Comparison of ENCODE assay signal across 29 cellular contexts in genomic region chr5:107849118-107849517, GRCh38.
"Had no signal": no experiment of that assay in that cellular context is flagged by ENCODE, and none has a peak within 500 bp of the region (broad histone marks: within the 10 kb centered on the region; RNA-seq: fewer than 3 reads in every experiment).

No MANE protein-coding gene starts in this region.

- H3K36me3 Mint-ChIP-seq: stimulated activated effector memory CD8-positive, alpha-beta T cell treated with anti-CD3 and anti-CD28 coated beads, Interleukin-12 subunit alpha, Interleukin-12 subunit beta, amount 100 ng/mL, for 72 hours; stimulated activated memory B cell treated with anti-CD40 and anti-IgM and Interleukin-4, amounts not matched to agents 10 μg/mL and 1 μg/mL and 100 μg/mL, for 72 hours; stimulated activated naive B cell treated with anti-CD40 and anti-IgM and Interleukin-4, amounts not matched to agents 10 μg/mL and 1 μg/mL and 100 μg/mL, for 72 hours; type B pancreatic cell had no signal

- DNase-seq: stimulated activated CD4-positive, alpha-beta T cell treated with anti-CD3 and anti-CD28 coated beads, Interleukin-2, amount 100 ng/mL, for 48 hours; stimulated activated CD4-positive, alpha-beta T cell treated with anti-CD3 and anti-CD28 coated beads, Interleukin-4, amount 100 ng/mL, for 1 hour; stimulated activated CD4-positive, alpha-beta T cell treated with anti-CD3 and anti-CD28 coated beads, Interleukin-4, amount 100 ng/mL, for 24 hours; stimulated activated CD4-positive, alpha-beta T cell treated with anti-CD3 and anti-CD28 coated beads, Interleukin-4, amount 100 ng/mL, for 4 hours; stimulated activated CD8-positive, alpha-beta memory T cell treated with anti-CD3 and anti-CD28 coated beads, Interleukin-4, amount 100 ng/mL, for 48 hours; stimulated activated naive B cell treated with anti-CD40 and anti-IgM and Interleukin-4, amounts not matched to agents 10 μg/mL and 1 μg/mL and 100 μg/mL, for 72 hours; stimulated activated naive CD4-positive, alpha-beta T cell; stimulated activated naive CD4-positive, alpha-beta T cell treated with Interleukin-2 at 50 U/mL for 16 hours; stimulated activated naive CD8-positive, alpha-beta T cell treated with anti-CD3 and anti-CD28 coated beads, Interleukin-15, amount 100 ng/mL, for 72 hours; stimulated activated naive CD8-positive, alpha-beta T cell treated with anti-CD3 and anti-CD28 coated beads, Interleukin-15, Interleukin-2, amounts not matched to agents 100 U/mL and 50 U/mL, for 24 hours; stomach; substantia nigra; testis; thyroid gland; tibial artery; transverse colon; trophoblast cell; upper lobe of left lung; upper lobe of right lung; uterus had no signal

- H3K4me3 Mint-ChIP-seq: stimulated activated effector memory CD8-positive, alpha-beta T cell treated with anti-CD3 and anti-CD28 coated beads, Interleukin-12 subunit alpha, Interleukin-12 subunit beta, amount 100 ng/mL, for 72 hours; stimulated activated memory B cell treated with anti-CD40 and anti-IgM and Interleukin-4, amounts not matched to agents 10 μg/mL and 1 μg/mL and 100 μg/mL, for 72 hours; stimulated activated naive B cell treated with anti-CD40 and anti-IgM and Interleukin-4, amounts not matched to agents 10 μg/mL and 1 μg/mL and 100 μg/mL, for 72 hours; stimulated activated naive CD8-positive, alpha-beta T cell treated with anti-CD3 and anti-CD28 coated beads, Interleukin-15, amount 100 ng/mL, for 72 hours; stimulated activated naive CD8-positive, alpha-beta T cell treated with anti-CD3 and anti-CD28 coated beads, Interleukin-15, Interleukin-2, amounts not matched to agents 100 ng/mL and 50 ng/mL, for 24 hours; type B pancreatic cell had no signal

- ATAC-seq: stimulated activated effector memory CD8-positive, alpha-beta T cell treated with anti-CD3 and anti-CD28 coated beads, Interleukin-12 subunit alpha, Interleukin-12 subunit beta, amount 100 ng/mL, for 72 hours; stimulated activated memory B cell treated with anti-CD40 and anti-IgM and Interleukin-4, amounts not matched to agents 10 μg/mL and 1 μg/mL and 100 μg/mL, for 72 hours; stimulated activated naive B cell treated with anti-CD40 and anti-IgM and Interleukin-4, amounts not matched to agents 10 μg/mL and 1 μg/mL and 100 μg/mL, for 72 hours; stimulated activated naive CD8-positive, alpha-beta T cell treated with anti-CD3 and anti-CD28 coated beads, Interleukin-15, amount 100 ng/mL, for 72 hours; stimulated activated naive CD8-positive, alpha-beta T cell treated with anti-CD3 and anti-CD28 coated beads, Interleukin-15, Interleukin-2, amounts not matched to agents 100 U/mL and 50 U/mL, for 24 hours; upper lobe of right lung had no signal

- H3K9me3 Mint-ChIP-seq: stimulated activated naive CD8-positive, alpha-beta T cell treated with anti-CD3 and anti-CD28 coated beads, Interleukin-15, Interleukin-2, amounts not matched to agents 100 ng/mL and 50 ng/mL, for 24 hours; type B pancreatic cell had no signal

- FAIRE-seq: urothelium cell line had no signal

- H3K4me3 ChIP-seq: stomach, suprapubic skin, testis, thoracic aorta, thyroid gland, tibial artery, tibial nerve, transverse colon, upper lobe of left lung, upper lobe of right lung, uterus, vagina had no signal

- H3K4me1 Mint-ChIP-seq: stimulated activated effector memory CD8-positive, alpha-beta T cell treated with anti-CD3 and anti-CD28 coated beads, Interleukin-12 subunit alpha, Interleukin-12 subunit beta, amount 100 ng/mL, for 72 hours; stimulated activated memory B cell treated with anti-CD40 and anti-IgM and Interleukin-4, amounts not matched to agents 10 μg/mL and 1 μg/mL and 100 μg/mL, for 72 hours; stimulated activated naive B cell treated with anti-CD40 and anti-IgM and Interleukin-4, amounts not matched to agents 10 μg/mL and 1 μg/mL and 100 μg/mL, for 72 hours; stimulated activated naive CD8-positive, alpha-beta T cell treated with anti-CD3 and anti-CD28 coated beads, Interleukin-15, amount 100 ng/mL, for 72 hours had no signal

- H3K27ac Mint-ChIP-seq: stimulated activated effector memory CD8-positive, alpha-beta T cell treated with anti-CD3 and anti-CD28 coated beads, Interleukin-12 subunit alpha, Interleukin-12 subunit beta, amount 100 ng/mL, for 72 hours; stimulated activated memory B cell treated with anti-CD40 and anti-IgM and Interleukin-4, amounts not matched to agents 10 μg/mL and 1 μg/mL and 100 μg/mL, for 72 hours; stimulated activated naive B cell treated with anti-CD40 and anti-IgM and Interleukin-4, amounts not matched to agents 10 μg/mL and 1 μg/mL and 100 μg/mL, for 72 hours; stimulated activated naive CD8-positive, alpha-beta T cell treated with anti-CD3 and anti-CD28 coated beads, Interleukin-15, amount 100 ng/mL, for 72 hours; stimulated activated naive CD8-positive, alpha-beta T cell treated with anti-CD3 and anti-CD28 coated beads, Interleukin-15, Interleukin-2, amounts not matched to agents 100 ng/mL and 50 ng/mL, for 24 hours; type B pancreatic cell had no signal

- H3K4me1 ChIP-seq: stomach, suprapubic skin, testis, thyroid gland, tibial artery, tibial nerve, transverse colon, upper lobe of left lung, upper lobe of right lung, uterus, vagina had no signal

- H3K27me3 ChIP-seq: stomach, suprapubic skin, testis, thyroid gland, tibial artery, tibial nerve, transverse colon, upper lobe of left lung, upper lobe of right lung, uterus, vagina had no signal

- H3K27me3 Mint-ChIP-seq: stimulated activated memory B cell treated with anti-CD40 and anti-IgM and Interleukin-4, amounts not matched to agents 10 μg/mL and 1 μg/mL and 100 μg/mL, for 72 hours; stimulated activated naive B cell treated with anti-CD40 and anti-IgM and Interleukin-4, amounts not matched to agents 10 μg/mL and 1 μg/mL and 100 μg/mL, for 72 hours; stimulated activated naive CD8-positive, alpha-beta T cell treated with anti-CD3 and anti-CD28 coated beads, Interleukin-15, amount 100 ng/mL, for 72 hours; stimulated activated naive CD8-positive, alpha-beta T cell treated with anti-CD3 and anti-CD28 coated beads, Interleukin-15, Interleukin-2, amounts not matched to agents 100 ng/mL and 50 ng/mL, for 24 hours had no signal

- H3K36me3 ChIP-seq: stomach, suprapubic skin, thoracic aorta, thyroid gland, tibial artery, tibial nerve, transverse colon, upper lobe of left lung, upper lobe of right lung, uterus, vagina had no signal

- H3K27ac ChIP-seq: stomach, suprapubic skin, testis, thoracic aorta, thyroid gland, tibial artery, tibial nerve, transverse colon, upper lobe of left lung, upper lobe of right lung, uterus, vagina had no signal

- H3K9me3 ChIP-seq: stomach, suprapubic skin, testis, thyroid gland, transverse colon, upper lobe of right lung, vagina had no signal
